Comparison of ENCODE assay signal across 21 cellular contexts in the genomic region with DNA sequence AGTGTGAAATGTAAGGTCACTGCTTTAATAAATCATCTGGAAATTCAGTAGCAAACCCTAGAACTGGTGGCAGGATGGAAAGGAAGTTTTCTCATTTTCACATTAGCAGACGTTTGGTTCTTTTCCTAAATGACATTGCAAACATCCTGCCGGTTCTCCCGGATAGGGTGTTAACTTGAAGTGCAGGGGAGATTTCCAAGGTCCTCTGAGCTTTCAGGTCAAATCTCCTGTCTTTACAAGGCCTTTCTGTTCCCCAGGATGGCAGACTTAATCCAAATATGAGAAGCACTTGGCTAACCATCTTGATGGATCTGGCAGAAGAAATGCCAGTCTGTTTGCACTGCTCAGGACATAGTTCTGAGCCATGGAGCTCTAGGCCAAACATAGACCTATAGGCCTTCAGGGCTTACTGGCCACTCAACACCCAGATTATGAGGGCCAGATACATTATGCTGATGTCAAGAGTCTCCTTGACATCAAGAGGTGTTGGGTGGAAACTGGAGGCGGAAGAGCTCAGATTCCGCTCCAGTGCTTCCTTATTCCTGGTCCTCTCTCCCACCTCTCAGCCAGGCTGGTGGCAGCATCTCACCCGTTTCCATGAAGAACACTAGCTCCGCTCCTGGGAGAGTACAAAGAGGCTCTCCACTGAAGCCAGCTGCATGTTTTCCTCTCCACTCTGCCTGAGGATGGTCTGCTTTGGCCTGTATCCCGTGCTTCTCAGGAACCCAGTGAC.
DNase-seq lines count a peak whose midpoint lies in the region; ATAC-seq and TF ChIP-seq lines count a peak whose summit lies in the region.
"Had no signal": no experiment of that assay in that cellular context is flagged by ENCODE, and none has a peak within 500 bp of the region (broad histone marks: within the 10 kb centered on the region; RNA-seq: fewer than 3 reads in every experiment).

No MANE protein-coding gene starts in this region.

- H3K36me3 Mint-ChIP-seq in endodermal cell (ENCODE audit: low read depth): peaks cover 3% of the 10 kb centered on the region

- no peaks in the 10 kb centered on the region for H3K9me3 Mint-ChIP-seq in endodermal cell
- H3K9me3 Mint-ChIP-seq: CD14-positive monocyte, HFFc6 had no signal

- no peaks in the 10 kb centered on the region for H3F3A ChIP-seq in smooth muscle cell (ENCODE audit: low read depth)

- peaks cover 6% of the 10 kb centered on the region for H3K4me1 ChIP-seq in cardiac muscle cell (ENCODE audit: low read depth)
- no peaks in the 10 kb centered on the region for H3K4me1 ChIP-seq in endodermal cell (ENCODE audit: control insufficient read depth, insufficient read depth, low read length)
- peaks cover 4% of the 10 kb centered on the region for H3K4me1 ChIP-seq in upper lobe of right lung
- no peaks in the 10 kb centered on the region for H3K4me1 ChIP-seq in tibial nerve
- no peaks in the 10 kb centered on the region for H3K4me1 ChIP-seq in smooth muscle cell (ENCODE audit: low read depth)

- no peak overlapping the region for H3K4me3 Mint-ChIP-seq in endodermal cell
- H3K4me3 Mint-ChIP-seq: HFFc6 had no signal

- 95 to 98% methylated on average over 7 to 8 of the region's 8 CpGs for WGBS in endodermal cell (ENCODE audit: insufficient coverage in 1 of 2, insufficient read length in 1 of 2), 2 experiments
- WGBS in tibial nerve, 2 donors: 76 to 80% methylated on average over 8 of the region's 8 CpGs
- WGBS in smooth muscle cell (ENCODE audit: low lambda C conversion rate): 89% methylated on average over 8 of the region's 8 CpGs

- H3K36me3 ChIP-seq in cardiac muscle cell (no peaks in the 10 kb centered on the region), endodermal cell (ENCODE audit: control insufficient read depth, insufficient read depth, low read length) (no peaks in the 10 kb centered on the region), upper lobe of right lung (no peaks in the 10 kb centered on the region), tibial nerve (no peaks in the 10 kb centered on the region), smooth muscle cell (ENCODE audit: low read depth) (no peaks in the 10 kb centered on the region)

- no peak overlapping the region for H3K9ac ChIP-seq in endodermal cell (ENCODE audit: extremely low read depth, low read length, poor library complexity, severe bottlenecking)
- no peak overlapping the region for H3K9ac ChIP-seq in smooth muscle cell (ENCODE audit: low read depth)

- H3K27me3 Mint-ChIP-seq in endodermal cell (ENCODE audit: insufficient read depth): no peaks in the 10 kb centered on the region

- H3K27ac ChIP-seq in cardiac muscle cell (peak overlapping the region; percentile 43), endodermal cell (ENCODE audit: low read depth, low read length) (no peak overlapping the region), upper lobe of right lung (no peak overlapping the region), tibial nerve (no peak overlapping the region), smooth muscle cell (ENCODE audit: low read depth) (no peak overlapping the region)
- H3K27ac ChIP-seq: RWPE1 had no signal

- no peaks in the 10 kb centered on the region for H3K79me2 ChIP-seq in smooth muscle cell (ENCODE audit: low read depth)

- H3K9me3 ChIP-seq in cardiac muscle cell (ENCODE audit: low read depth) (no peaks in the 10 kb centered on the region), endodermal cell (ENCODE audit: control insufficient read depth, low read length) (no peaks in the 10 kb centered on the region), upper lobe of right lung (no peaks in the 10 kb centered on the region), tibial nerve (no peaks in the 10 kb centered on the region), smooth muscle cell (replicated peaks; ENCODE audit: low read depth) (no peaks in the 10 kb centered on the region)

- H3K4me1 Mint-ChIP-seq in endodermal cell: peaks cover 2% of the 10 kb centered on the region
- H3K4me1 Mint-ChIP-seq: CD14-positive monocyte had no signal

- no peak overlapping the region for H3K4me3 ChIP-seq in cardiac muscle cell
- H3K4me3 ChIP-seq in endodermal cell (ENCODE audit: low read length): no peak overlapping the region
- no peak overlapping the region for H3K4me3 ChIP-seq in upper lobe of right lung
- H3K4me3 ChIP-seq in tibial nerve: no peak overlapping the region
- H3K4me3 ChIP-seq in smooth muscle cell: no peak overlapping the region
- H3K4me3 ChIP-seq: K562 had no signal

- peak; percentile 22 for ATAC-seq in upper lobe of right lung
- ATAC-seq: K562 had no signal

- H3K27ac Mint-ChIP-seq in endodermal cell: no peak overlapping the region
- H3K27ac Mint-ChIP-seq: CD14-positive monocyte, HFFc6 had no signal

- H2AFZ ChIP-seq in smooth muscle cell (ENCODE audit: low read depth): no peak overlapping the region

- no peaks in the 10 kb centered on the region for H4K20me1 ChIP-seq in smooth muscle cell (ENCODE audit: low read depth)

- DNase-seq in cardiac muscle cell (ENCODE audit: low read depth in 1 of 2, low spot score in 1 of 2): peak in 1 of 2 donors; percentile 22
- no peak for DNase-seq in cardiac septum (ENCODE audit: low spot score)
- peak; percentile 13 for DNase-seq in endodermal cell
- peak; percentile 18 for DNase-seq in islet precursor cell
- DNase-seq in upper lobe of right lung: no peak
- no peak for DNase-seq in nucleus accumbens (lab: John Stamatoyannopoulos, UW)
- no peak for DNase-seq in tibial nerve (ENCODE audit: low spot score in 2 of 2)
- no peak for DNase-seq in smooth muscle cell (lab: John Stamatoyannopoulos, UW; ENCODE audit: unreplicated experiment)
- DNase-seq: DND-41; H7; HFFc6; MM.1S; NCI-H1048; NCI-H1417 treated with DMSO at 0.1 percent for 48 hours; NCI-H226; NCI-H510A treated with DMSO at 0.1 percent for 48 hours; NCI-H748 treated with DMSO at 0.1 percent for 48 hours; NK-92 treated with Interleukin-12 subunit alpha and Interleukin-12 subunit beta, amount 100 ng/mL, for 24 hours had no signal

- no peak for TF ChIP-seq EP300 in tibial nerve (IDR thresholded peaks at IDR 0.05)

- no peak for TF ChIP-seq POLR2A in tibial nerve (IDR thresholded peaks at IDR 0.05)

- no peak overlapping the region for H3K4me2 ChIP-seq in smooth muscle cell

- TF ChIP-seq CTCF in cardiac muscle cell (IDR thresholded peaks at IDR 0.05; ENCODE audit: low read depth, low read length): no peak
- TF ChIP-seq CTCF in endodermal cell (conservative IDR thresholded peaks at IDR 0.05): no peak
- no peak for TF ChIP-seq CTCF in upper lobe of right lung (IDR thresholded peaks at IDR 0.05)
- TF ChIP-seq CTCF in tibial nerve (IDR thresholded peaks at IDR 0.05): no peak
- no peak for TF ChIP-seq CTCF in smooth muscle cell (IDR thresholded peaks at IDR 0.05; ENCODE audit: borderline replicate concordance, insufficient read depth, poor library complexity, severe bottlenecking)

- intact Hi-C loops in cardiac septum (cut with DNase I): no loop called here
- intact Hi-C loops in upper lobe of right lung (cut with DNase I): no loop called here

- no peaks in the 10 kb centered on the region for H3K27me3 ChIP-seq in cardiac muscle cell
- H3K27me3 ChIP-seq in endodermal cell (ENCODE audit: control insufficient read depth, insufficient read depth, low read length, poor library complexity, severe bottlenecking): no peaks in the 10 kb centered on the region
- H3K27me3 ChIP-seq in upper lobe of right lung: no peaks in the 10 kb centered on the region
- no peaks in the 10 kb centered on the region for H3K27me3 ChIP-seq in tibial nerve
- no peaks in the 10 kb centered on the region for H3K27me3 ChIP-seq in smooth muscle cell (ENCODE audit: low read depth)

Comparison
In these comparisons a context has a peak if more than half of its experiments do, and no peak if none do; other contexts are left out.
1. DNase-seq: peak in endodermal cell (single experiment) and islet precursor cell (single experiment); none in cardiac septum (single experiment), upper lobe of right lung (single experiment), nucleus accumbens (0 of 56), tibial nerve (0 of 2) and smooth muscle cell (single experiment).